In genomic region chr18:32200766-32201165, GRCh38 we compare ENCODE assay signal across 13 cellular contexts.
DNase-seq lines count a peak whose midpoint lies in the region; ATAC-seq lines count a peak whose summit lies in the region.
"Had no signal": no experiment of that assay in that cellular context is flagged by ENCODE, and none has a peak within 500 bp of the region (broad histone marks: within the 10 kb centered on the region; RNA-seq: fewer than 3 reads in every experiment).

No MANE protein-coding gene starts in this region.

- peak; percentile 65 for DNase-seq in DMS53 (lab: John Stamatoyannopoulos, UW)
- peak; percentile 40 for DNase-seq in NCI-H1694 (lab: John Stamatoyannopoulos, UW)
- peak; percentile 77 for DNase-seq in NCI-H748 (lab: John Stamatoyannopoulos, UW; ENCODE audit: unreplicated experiment)
- peak; percentile 7 for DNase-seq in medulla oblongata (ENCODE audit: extremely low spot score)
- no peak for DNase-seq in cortex of kidney (lab: John Stamatoyannopoulos, UW)
- DNase-seq in head of caudate nucleus, result no peak
- DNase-seq: activated CD4-positive, alpha-beta T cell treated with anti-CD3 and anti-CD28 coated beads, Interleukin-2, amount 50 U/mL, for 48 hours; activated naive CD4-positive, alpha-beta T cell treated with anti-CD3 and anti-CD28 coated beads, Interleukin-2, amount 50 U/mL, for 16 hours; activated T-cell treated with anti-CD3 and anti-CD28 coated beads, Interleukin-2, amount 50 U/mL, for 24 hours; Karpas-422; mesendoderm; NCI-H1436 treated with DMSO at 0.1 percent for 48 hours had no signal

- no peak for ATAC-seq in GM19467 (IDR thresholded peaks at IDR 0.05; ENCODE audit: unreplicated experiment)

- intact Hi-C loops in head of caudate nucleus (cut with DNase I), result no loop called here

Comparison
In these comparisons a context has a peak if more than half of its experiments do, and no peak if none do; other contexts are left out.
1. DNase-seq: peak in DMS53 (single experiment), NCI-H1694 (single experiment), NCI-H748 (single experiment) and medulla oblongata (single experiment); none in cortex of kidney (single experiment) and head of caudate nucleus (0 of 42).